Comparison of ENCODE assay signal across 1 cellular context in the genomic region with DNA sequence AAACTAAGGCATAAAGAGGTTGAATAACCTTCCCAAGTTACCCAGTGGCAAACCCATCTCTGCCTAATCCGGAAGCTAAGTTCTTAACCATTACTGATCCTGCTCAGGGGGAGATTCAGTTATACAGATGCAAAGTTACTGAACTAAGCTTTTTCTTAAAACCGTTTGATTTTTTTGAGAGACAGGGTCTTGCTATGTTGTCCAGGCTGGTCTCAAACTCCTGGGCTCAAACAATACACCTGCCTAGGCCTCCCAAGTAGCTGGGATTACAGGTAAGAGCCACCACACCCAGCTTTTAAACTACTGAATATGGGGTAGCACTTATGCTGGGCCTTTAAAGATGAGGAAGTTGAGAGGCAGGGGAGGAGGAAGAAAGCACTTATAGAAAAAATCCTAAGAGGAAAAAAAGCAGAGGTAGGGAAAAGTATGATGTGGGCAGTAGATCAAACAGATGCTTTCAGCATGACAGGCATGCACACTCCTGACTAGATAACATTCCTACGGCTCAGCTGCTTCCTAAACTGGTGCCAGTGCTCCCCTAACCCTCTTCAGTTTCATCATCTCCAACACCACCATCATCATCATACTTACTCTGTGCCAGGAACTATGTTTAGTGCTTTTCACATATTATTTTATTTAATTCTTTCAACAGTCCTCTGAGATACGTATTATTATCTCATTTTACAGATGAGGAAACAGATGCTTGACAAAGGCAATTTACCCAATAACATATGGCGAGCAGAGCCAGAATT.
TF ChIP-seq lines count a peak whose summit lies in the region.

No MANE protein-coding gene starts in this region.

TF ChIP-seq in IMR-90, 13 proteins besides CTCF, POLR2A, EP300 and RAD21:
- peak; percentile 41; the same call in 1 of the 2 replicates for TF ChIP-seq CEBPB (IDR thresholded peaks at IDR 0.05; ENCODE audit: low read depth, low read length)
- TF ChIP-seq MAZ (IDR thresholded peaks at IDR 0.05; ENCODE audit: borderline replicate concordance, low read depth, low read length), result no peak
- TF ChIP-seq BHLHE40 (IDR thresholded peaks at IDR 0.05; ENCODE audit: low read depth, low read length), result peak; percentile 81; the same call in 1 of the 2 replicates
